ENCODE assay signal across 1 cellular context in the genomic region with DNA sequence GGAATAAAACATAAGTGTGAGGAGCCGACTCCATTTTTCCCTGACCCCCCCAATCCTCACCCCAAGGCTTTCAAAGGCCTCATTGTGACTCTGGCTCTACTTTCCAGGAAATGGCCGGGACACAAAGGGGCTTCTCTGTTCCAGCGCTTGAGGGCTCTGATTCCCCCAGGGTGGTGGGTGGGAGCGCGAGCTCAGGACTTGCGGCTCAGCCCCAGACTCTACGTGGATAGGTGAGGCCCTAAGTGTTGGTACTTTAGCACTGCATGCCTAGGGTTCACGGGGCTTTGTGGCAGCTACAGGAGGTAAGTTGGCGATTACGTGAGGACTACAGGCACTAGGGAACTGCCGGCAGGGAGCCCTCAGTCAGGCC.
TF ChIP-seq lines count a peak whose summit lies in the region.

No MANE protein-coding gene starts in this region.

TF ChIP-seq in HEK293, 187 proteins besides CTCF, POLR2A, EP300 and RAD21 (continued from another document):
- TF ChIP-seq, protein P1, sequence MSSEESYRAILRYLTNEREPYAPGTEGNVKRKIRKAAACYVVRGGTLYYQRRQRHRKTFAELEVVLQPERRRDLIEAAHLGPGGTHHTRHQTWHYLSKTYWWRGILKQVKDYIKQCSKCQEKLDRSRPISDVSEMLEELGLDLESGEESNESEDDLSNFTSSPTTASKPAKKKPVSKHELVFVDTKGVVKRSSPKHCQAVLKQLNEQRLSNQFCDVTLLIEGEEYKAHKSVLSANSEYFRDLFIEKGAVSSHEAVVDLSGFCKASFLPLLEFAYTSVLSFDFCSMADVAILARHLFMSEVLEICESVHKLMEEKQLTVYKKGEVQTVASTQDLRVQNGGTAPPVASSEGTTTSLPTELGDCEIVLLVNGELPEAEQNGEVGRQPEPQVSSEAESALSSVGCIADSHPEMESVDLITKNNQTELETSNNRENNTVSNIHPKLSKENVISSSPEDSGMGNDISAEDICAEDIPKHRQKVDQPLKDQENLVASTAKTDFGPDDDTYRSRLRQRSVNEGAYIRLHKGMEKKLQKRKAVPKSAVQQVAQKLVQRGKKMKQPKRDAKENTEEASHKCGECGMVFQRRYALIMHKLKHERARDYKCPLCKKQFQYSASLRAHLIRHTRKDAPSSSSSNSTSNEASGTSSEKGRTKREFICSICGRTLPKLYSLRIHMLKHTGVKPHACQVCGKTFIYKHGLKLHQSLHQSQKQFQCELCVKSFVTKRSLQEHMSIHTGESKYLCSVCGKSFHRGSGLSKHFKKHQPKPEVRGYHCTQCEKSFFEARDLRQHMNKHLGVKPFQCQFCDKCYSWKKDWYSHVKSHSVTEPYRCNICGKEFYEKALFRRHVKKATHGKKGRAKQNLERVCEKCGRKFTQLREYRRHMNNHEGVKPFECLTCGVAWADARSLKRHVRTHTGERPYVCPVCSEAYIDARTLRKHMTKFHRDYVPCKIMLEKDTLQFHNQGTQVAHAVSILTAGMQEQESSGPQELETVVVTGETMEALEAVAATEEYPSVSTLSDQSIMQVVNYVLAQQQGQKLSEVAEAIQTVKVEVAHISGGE (tag by site-specific recombination; conservative IDR thresholded peaks at IDR 0.05; ENCODE audit: low read depth) = no peak
